9 cellular contexts compared by ENCODE assay signal in the genomic region with DNA sequence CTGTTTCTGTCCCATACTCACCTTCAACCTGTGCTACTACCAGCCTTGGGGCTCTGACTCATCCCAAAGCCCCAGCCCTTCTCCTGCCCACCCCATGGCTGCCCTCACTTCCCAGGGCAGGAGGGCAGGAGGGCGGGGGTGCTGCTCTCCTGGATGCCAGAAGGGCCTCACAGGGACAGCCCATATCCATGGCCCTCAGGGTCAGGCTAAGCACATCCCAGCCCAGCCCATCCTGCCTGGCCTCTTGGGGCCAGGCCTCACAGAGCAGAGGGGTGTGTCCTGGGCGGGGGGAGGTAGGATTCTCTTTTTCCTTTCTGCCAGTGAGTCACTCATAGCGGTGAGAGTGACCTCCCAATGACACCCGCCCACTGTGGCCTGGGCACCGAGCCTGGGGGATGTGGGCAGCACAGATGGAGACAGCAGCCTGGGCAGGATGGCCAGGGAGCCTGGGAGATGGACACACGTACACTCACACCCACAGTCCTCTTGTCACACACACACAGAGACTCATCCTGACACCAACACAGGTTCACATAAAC. TPM values are rescaled to one million over a fixed set of nuclear protein-coding genes. Genes with fewer than 3 reads are reported as not detected.
DNase-seq lines count a peak whose midpoint lies in the region; ATAC-seq, FAIRE-seq and TF ChIP-seq lines count a peak whose summit lies in the region.
"Had no signal": no experiment of that assay in that cellular context is flagged by ENCODE, and none has a peak within 500 bp of the region (broad histone marks: within the 10 kb centered on the region; RNA-seq: fewer than 3 reads in every experiment).

No MANE protein-coding gene starts in this region.

- no peak for TF ChIP-seq RAD21 in SK-N-SH (IDR thresholded peaks at IDR 0.05; ENCODE audit: low read length)

- H3K4me1 ChIP-seq in SK-N-SH (ENCODE audit: control insufficient read depth in 1 of 2, insufficient read depth in 2 of 2, low read depth in 1 of 2, low read length in 1 of 2) = peaks cover 38 to 56% of the 10 kb centered on the region in 2 experiments
- H3K4me1 ChIP-seq in endothelial cell of umbilical vein (ENCODE audit: control insufficient read depth, extremely low read depth, insufficient read depth, low read length) = peaks cover 48% of the 10 kb centered on the region
- H3K4me1 ChIP-seq in psoas muscle = peaks cover 49% of the 10 kb centered on the region
- H3K4me1 ChIP-seq in MM.1S (ENCODE audit: low read length) = peaks cover 27% of the 10 kb centered on the region

- WGBS in SK-N-SH (ENCODE audit: low lambda C conversion rate) = 22% methylated on average over 3 of the region's 6 CpGs
- WGBS in psoas muscle, 3 donors = 32 to 37% (median 36%) methylated on average over 5 to 6 of the region's 6 CpGs

- H3K4me2 ChIP-seq in SK-N-SH = peak overlapping the region; percentile 93
- H3K4me2 ChIP-seq in endothelial cell of umbilical vein (ENCODE audit: insufficient read depth, low read length) = peak overlapping the region; percentile 31
- no peak overlapping the region for H3K4me2 ChIP-seq in MM.1S (ENCODE audit: low read depth, low read length)
- H3K4me2 ChIP-seq: KMS-11 had no signal

- H3K9me3 ChIP-seq in SK-N-SH = no peaks in the 10 kb centered on the region
- no peaks in the 10 kb centered on the region for H3K9me3 ChIP-seq in endothelial cell of umbilical vein (replicated peaks; ENCODE audit: control insufficient read depth, insufficient read depth, low read length)
- no peaks in the 10 kb centered on the region for H3K9me3 ChIP-seq in psoas muscle
- no peaks in the 10 kb centered on the region for H3K9me3 ChIP-seq in MM.1S (replicated peaks; ENCODE audit: insufficient read depth, low read length)

- peaks cover 13 to 26% of the 10 kb centered on the region in 2 experiments for H3K36me3 ChIP-seq in SK-N-SH (replicated peaks in 1 of 2; ENCODE audit: control insufficient read depth in 1 of 2, insufficient read depth in 2 of 2, low read length in 1 of 2)
- peaks cover 0 to 21% of the 10 kb centered on the region in 2 experiments for H3K36me3 ChIP-seq in endothelial cell of umbilical vein (ENCODE audit: control insufficient read depth in 2 of 2, extremely low read depth in 1 of 2, insufficient read depth in 2 of 2, low read length in 2 of 2)
- H3K36me3 ChIP-seq in psoas muscle (ENCODE audit: insufficient read depth in 1 of 2, low read depth in 1 of 2) = peaks cover 0 to 23% of the 10 kb centered on the region in 2 donors
- no peaks in the 10 kb centered on the region for H3K36me3 ChIP-seq in MM.1S (replicated peaks; ENCODE audit: insufficient read depth, low read length)

- H2AFZ ChIP-seq in SK-N-SH (ENCODE audit: low read depth) = no peak overlapping the region
- H2AFZ ChIP-seq in endothelial cell of umbilical vein (ENCODE audit: low read depth, low read length) = no peak overlapping the region
- no peak overlapping the region for H2AFZ ChIP-seq in MM.1S (ENCODE audit: low read length)

- H3K9me2 ChIP-seq in SK-N-SH = no peaks in the 10 kb centered on the region
- no peaks in the 10 kb centered on the region for H3K9me2 ChIP-seq in MM.1S (replicated peaks; ENCODE audit: insufficient read depth, low read length)

- intact Hi-C loops in endothelial cell of umbilical vein (cut with micrococcal nuclease) = no loop called here
- intact Hi-C loops in psoas muscle (cut with DNase I) = no loop called here

- DNase-seq in ELR (ENCODE audit: low read depth) (peak; percentile 93), SK-N-SH (peak; percentile 64), endothelial cell of umbilical vein (ENCODE audit: low read depth, low spot score) (peak; percentile 71), psoas muscle (peak; percentile 83 to 87), MM.1S (no peak), NCI-H1105 (lab: John Stamatoyannopoulos, UW) (no peak), NCI-H446 treated with DMSO at 0.1 percent for 48 hours (lab: John Stamatoyannopoulos, UW) (no peak)

- H4K20me1 ChIP-seq in SK-N-SH (ENCODE audit: insufficient read depth) (peaks cover 21% of the 10 kb centered on the region), endothelial cell of umbilical vein (replicated peaks; ENCODE audit: control insufficient read depth, extremely low read depth, insufficient read depth, low read length) (no peaks in the 10 kb centered on the region), MM.1S (ENCODE audit: insufficient read depth, low read length) (no peaks in the 10 kb centered on the region)

- H3K4me3 ChIP-seq in SK-N-SH (ENCODE audit: low read depth in 2 of 2, low read length in 1 of 2) (peak overlapping the region in 1 of 2 experiments; percentile 85; a peak in 2 of 4 replicates), endothelial cell of umbilical vein (replicated peaks in 1 of 3; ENCODE audit: insufficient read depth in 1 of 3, low read depth in 1 of 3, low read length in 3 of 3) (no peak overlapping the region), psoas muscle (peak overlapping the region; percentile 75), MM.1S (ENCODE audit: low read length) (no peak overlapping the region)

- H3K9ac ChIP-seq in SK-N-SH = peak overlapping the region; percentile 87; the same call in 1 of the 2 replicates
- H3K9ac ChIP-seq in endothelial cell of umbilical vein (replicated peaks; ENCODE audit: extremely low read depth, insufficient read depth, low read length) = no peak overlapping the region
- H3K9ac ChIP-seq in MM.1S (ENCODE audit: low read length) = no peak overlapping the region
- H3K9ac ChIP-seq: KMS-11 had no signal

- BruUV-seq in endothelial cell of umbilical vein (replicated peaks; lab: Mats Ljungman, UMichigan) = no TSS peak

- ATAC-seq in psoas muscle = peak; percentile 18 to 56 (median 42)
- no peak for ATAC-seq in GM18868 (IDR thresholded peaks at IDR 0.05; ENCODE audit: unreplicated experiment)

- H3F3A ChIP-seq in SK-N-SH (replicated peaks; ENCODE audit: insufficient read depth) (peaks cover 30% of the 10 kb centered on the region), MM.1S (ENCODE audit: insufficient read depth, low read length) (peaks cover 30% of the 10 kb centered on the region)

- TF ChIP-seq CTCF in SK-N-SH (IDR thresholded peaks at IDR 0.05) = no peak
- no peak for TF ChIP-seq CTCF in endothelial cell of umbilical vein (IDR thresholded peaks at IDR 0.05; ENCODE audit: extremely low read depth in 1 of 2, insufficient read depth in 1 of 2, low read depth in 1 of 2, low read length in 2 of 2)
- TF ChIP-seq CTCF in psoas muscle (IDR thresholded peaks at IDR 0.05) = no peak
- no peak for TF ChIP-seq CTCF in MM.1S (IDR thresholded peaks at IDR 0.05; ENCODE audit: low read length)

- CTCF ChIA-PET in SK-N-SH (lab: Yijun Ruan, JAX) (interaction anchor here (1.4 to 3.5 kb wide), 4 partner anchors 13 to 38 kb away, joined by 6 to 53 read pairs (median 9); a partner anchor contains a TSS), endothelial cell of umbilical vein (lab: Charles Lee) (interaction anchor here (0.8 to 3.2 kb wide), 4 partner anchors 9 to 16 kb away, joined by 4 to 21 read pairs (median 5); a partner anchor contains a TSS)

- H3K9me1 ChIP-seq in endothelial cell of umbilical vein (replicated peaks; ENCODE audit: control insufficient read depth, extremely low read depth, insufficient read depth, low read length) = no peaks in the 10 kb centered on the region

- dilution Hi-C loops in endothelial cell of umbilical vein (cut with MboI; ENCODE audit: extremely low pct_ligation_motif_present, low sequenced_read_pairs) = no loop called here

- H3K27ac ChIP-seq in SK-N-SH (ENCODE audit: low read depth in 2 of 2, low read length in 1 of 2) (peak overlapping the region; percentile 4 to 97; a peak in 3 of 4 replicates), endothelial cell of umbilical vein (ENCODE audit: insufficient read depth, low read depth, low read length) (peak overlapping the region; percentile 25), psoas muscle (peak overlapping the region; percentile 99), MM.1S (ENCODE audit: low read length) (no peak overlapping the region)
- H3K27ac ChIP-seq: KMS-11 had no signal

- H3K79me2 ChIP-seq in SK-N-SH (ENCODE audit: insufficient read depth) (peaks cover 53% of the 10 kb centered on the region), endothelial cell of umbilical vein (ENCODE audit: control insufficient read depth, insufficient read depth, low read length) (peaks cover 22% of the 10 kb centered on the region), MM.1S (ENCODE audit: low read length) (no peaks in the 10 kb centered on the region)

- TF ChIP-seq EP300 in SK-N-SH (IDR thresholded peaks at IDR 0.05; ENCODE audit: borderline replicate concordance in 1 of 2, low read depth in 1 of 2, low read length in 1 of 2) = peak in 1 of 2 experiments; percentile 63; a peak in 1 of 4 replicates

- POLR2A ChIA-PET in SK-N-SH (lab: Yijun Ruan, JAX) (interaction anchor here (1.0 kb wide), 1 partner anchor 17 kb away, joined by 3 read pairs; a partner anchor contains a TSS), endothelial cell of umbilical vein (lab: Charles Lee) (no interaction called here)

- TF ChIP-seq POLR2A in endothelial cell of umbilical vein (IDR thresholded peaks at IDR 0.05; ENCODE audit: low read depth, low read length) = no peak

- FAIRE-seq in endothelial cell of umbilical vein (lab: Jason Lieb, UNC) = peak; percentile 78

- no peaks in the 10 kb centered on the region for H3K27me3 ChIP-seq in SK-N-SH (ENCODE audit: insufficient read depth)
- H3K27me3 ChIP-seq in endothelial cell of umbilical vein (ENCODE audit: control insufficient read depth in 2 of 2, insufficient read depth in 2 of 2, low read length in 2 of 2) = no peaks in the 10 kb centered on the region
- H3K27me3 ChIP-seq in psoas muscle (ENCODE audit: insufficient read depth in 3 of 3, low read length in 2 of 3) = no peaks in the 10 kb centered on the region
- no peaks in the 10 kb centered on the region for H3K27me3 ChIP-seq in MM.1S (replicated peaks; ENCODE audit: insufficient read depth, low read length)

RNA-seq across cellular contexts. Expression of a gene that starts 2.4 kb away (rescaled TPM):
- polyA plus RNA-seq in SK-N-SH (2012; rRNA removed) = 92.1 and 167 TPM in 2 replicates
- polyA plus RNA-seq in SK-N-SH (2012; cell fraction: cytosol; rRNA removed) = 62.4 and 112 TPM in 2 replicates
- 691 and 1,438 TPM in 2 replicates for polyA plus RNA-seq in SK-N-SH (2012; cell fraction: nucleus; rRNA removed)
- 120 and 121 TPM in 2 replicates for total RNA-seq in endothelial cell of umbilical vein
- polyA plus RNA-seq in endothelial cell of umbilical vein = 209 and 225 TPM in 2 replicates
- 92.6 and 135 TPM in 2 replicates for polyA plus RNA-seq in endothelial cell of umbilical vein (2011; cell fraction: cytosol; rRNA removed)
- 799 and 904 TPM in 2 replicates for polyA plus RNA-seq in endothelial cell of umbilical vein (2011; cell fraction: nucleus; rRNA removed)
- 108 and 232 TPM in 2 replicates for polyA plus RNA-seq in endothelial cell of umbilical vein (2012)
- 44.1 and 70.6 TPM in 2 replicates for polyA minus RNA-seq in endothelial cell of umbilical vein
- polyA minus RNA-seq in endothelial cell of umbilical vein (2011; cell fraction: cytosol; rRNA and poly(A)+ RNA removed) = 8.5 TPM
- 104 and 152 TPM in 2 replicates for polyA minus RNA-seq in endothelial cell of umbilical vein (2011; cell fraction: nucleus; rRNA and poly(A)+ RNA removed)
- total RNA-seq in psoas muscle = 10 to 100 TPM; 27.9 to 82.3 (median 51.4) TPM
- 10 to 100 TPM; 12.7 to 19.2 (median 17.2) TPM for polyA plus RNA-seq in psoas muscle

RNA-seq across cellular contexts. Expression of a gene that starts 14.5 kb away (rescaled TPM):
- 62.5 and 78.1 TPM in 2 replicates for polyA plus RNA-seq in SK-N-SH (2012; rRNA removed)
- 32.6 and 44.8 TPM in 2 replicates for polyA plus RNA-seq in SK-N-SH (2012; cell fraction: cytosol; rRNA removed)
- polyA plus RNA-seq in SK-N-SH (2012; cell fraction: nucleus; rRNA removed) = 76.5 and 92.5 TPM in 2 replicates
- 40.8 and 46.9 TPM in 2 replicates for total RNA-seq in endothelial cell of umbilical vein
- polyA plus RNA-seq in endothelial cell of umbilical vein = 96.2 and 96.7 TPM in 2 replicates
- polyA plus RNA-seq in endothelial cell of umbilical vein (2011; cell fraction: cytosol; rRNA removed) = 73.6 and 74.5 TPM in 2 replicates
- 50.6 TPM in 2 replicates for polyA plus RNA-seq in endothelial cell of umbilical vein (2011; cell fraction: nucleus; rRNA removed)
- polyA plus RNA-seq in endothelial cell of umbilical vein (2012) = 93.2 and 99.8 TPM in 2 replicates
- 11.3 and 14.6 TPM in 2 replicates for polyA minus RNA-seq in endothelial cell of umbilical vein
- 27.7 TPM for polyA minus RNA-seq in endothelial cell of umbilical vein (2011; cell fraction: cytosol; rRNA and poly(A)+ RNA removed)
- 14.4 and 33.5 TPM in 2 replicates for polyA minus RNA-seq in endothelial cell of umbilical vein (2011; cell fraction: nucleus; rRNA and poly(A)+ RNA removed)
- total RNA-seq in psoas muscle = 10 to 100 TPM; 31.6 to 43.5 (median 38.0) TPM
- 100 to 1,000 TPM in 1 of 3 donors, 10 to 100 TPM in 2; 58.8 to 118 (median 94.2) TPM for polyA plus RNA-seq in psoas muscle

RNA-seq across cellular contexts. Expression of a gene that starts 16.6 kb away (rescaled TPM):
- 61.3 and 65.3 TPM in 2 replicates for polyA plus RNA-seq in SK-N-SH (2012; rRNA removed)
- polyA plus RNA-seq in SK-N-SH (2012; cell fraction: cytosol; rRNA removed) = 19.9 and 37.5 TPM in 2 replicates
- polyA plus RNA-seq in SK-N-SH (2012; cell fraction: nucleus; rRNA removed) = 38.7 and 41.4 TPM in 2 replicates
- 63.1 and 63.8 TPM in 2 replicates for total RNA-seq in endothelial cell of umbilical vein
- polyA plus RNA-seq in endothelial cell of umbilical vein = 153 and 193 TPM in 2 replicates
- polyA plus RNA-seq in endothelial cell of umbilical vein (2011; cell fraction: cytosol; rRNA removed) = 57.2 and 80.4 TPM in 2 replicates
- 31.0 and 31.4 TPM in 2 replicates for polyA plus RNA-seq in endothelial cell of umbilical vein (2011; cell fraction: nucleus; rRNA removed)
- 44.3 and 64.1 TPM in 2 replicates for polyA plus RNA-seq in endothelial cell of umbilical vein (2012)
- polyA minus RNA-seq in endothelial cell of umbilical vein = 30.8 and 35.3 TPM in 2 replicates
- polyA minus RNA-seq in endothelial cell of umbilical vein (2011; cell fraction: cytosol; rRNA and poly(A)+ RNA removed) = 10.7 TPM
- 15.6 and 20.3 TPM in 2 replicates for polyA minus RNA-seq in endothelial cell of umbilical vein (2011; cell fraction: nucleus; rRNA and poly(A)+ RNA removed)
- total RNA-seq in psoas muscle = 100 to 1,000 TPM in 1 of 4 donors, 10 to 100 TPM in 3; 59.0 to 110 (median 66.9) TPM
- 100 to 1,000 TPM in 1 of 3 donors, 10 to 100 TPM in 2; 66.9 to 112 (median 67.4) TPM for polyA plus RNA-seq in psoas muscle

RNA-seq across cellular contexts. Expression of a gene that starts 20.1 kb away (rescaled TPM):
- polyA plus RNA-seq in SK-N-SH (2012; rRNA removed) (35.1 and 48.7 TPM in 2 replicates), endothelial cell of umbilical vein (12.7 and 18.5 TPM in 2 replicates), psoas muscle (100 to 1,000 TPM; 114 to 177 (median 170) TPM)
- 17.6 and 25.5 TPM in 2 replicates for polyA plus RNA-seq in SK-N-SH (2012; cell fraction: cytosol; rRNA removed)
- polyA plus RNA-seq in SK-N-SH (2012; cell fraction: nucleus; rRNA removed) = 163 and 263 TPM in 2 replicates
- total RNA-seq in endothelial cell of umbilical vein (18.8 and 19.7 TPM in 2 replicates), psoas muscle (100 to 1,000 TPM; 208 to 345 (median 282) TPM)
- polyA plus RNA-seq in endothelial cell of umbilical vein (2011; cell fraction: cytosol; rRNA removed) = 7.1 and 11.1 TPM in 2 replicates
- 29.6 and 32.5 TPM in 2 replicates for polyA plus RNA-seq in endothelial cell of umbilical vein (2011; cell fraction: nucleus; rRNA removed)
- polyA plus RNA-seq in endothelial cell of umbilical vein (2012) = 14.2 and 20.1 TPM in 2 replicates
- 8.6 and 12.0 TPM in 2 replicates for polyA minus RNA-seq in endothelial cell of umbilical vein
- 64.3 TPM for polyA minus RNA-seq in endothelial cell of umbilical vein (2011; cell fraction: cytosol; rRNA and poly(A)+ RNA removed)
- polyA minus RNA-seq in endothelial cell of umbilical vein (2011; cell fraction: nucleus; rRNA and poly(A)+ RNA removed) = 7.8 and 11.2 TPM in 2 replicates

RNA-seq across cellular contexts. Expression of a gene that starts 30.9 kb away (rescaled TPM):
- 76.7 and 79.9 TPM in 2 replicates for polyA plus RNA-seq in SK-N-SH (2012; rRNA removed)
- polyA plus RNA-seq in SK-N-SH (2012; cell fraction: cytosol; rRNA removed) = 26.2 and 41.7 TPM in 2 replicates
- polyA plus RNA-seq in SK-N-SH (2012; cell fraction: nucleus; rRNA removed) = 115 and 159 TPM in 2 replicates
- 88.2 and 88.7 TPM in 2 replicates for total RNA-seq in endothelial cell of umbilical vein
- 126 and 153 TPM in 2 replicates for polyA plus RNA-seq in endothelial cell of umbilical vein
- 95.1 and 111 TPM in 2 replicates for polyA plus RNA-seq in endothelial cell of umbilical vein (2011; cell fraction: cytosol; rRNA removed)
- 143 and 176 TPM in 2 replicates for polyA plus RNA-seq in endothelial cell of umbilical vein (2011; cell fraction: nucleus; rRNA removed)
- 53.3 and 68.2 TPM in 2 replicates for polyA plus RNA-seq in endothelial cell of umbilical vein (2012)
- 50.9 and 74.3 TPM in 2 replicates for polyA minus RNA-seq in endothelial cell of umbilical vein
- 57.2 TPM for polyA minus RNA-seq in endothelial cell of umbilical vein (2011; cell fraction: cytosol; rRNA and poly(A)+ RNA removed)
- polyA minus RNA-seq in endothelial cell of umbilical vein (2011; cell fraction: nucleus; rRNA and poly(A)+ RNA removed) = 38.2 and 51.4 TPM in 2 replicates
- 100 to 1,000 TPM in 1 of 4 donors, 10 to 100 TPM in 3; 77.8 to 106 (median 92.6) TPM for total RNA-seq in psoas muscle
- polyA plus RNA-seq in psoas muscle = 10 to 100 TPM; 66.9 to 87.4 (median 79.4) TPM

Comparison
In these comparisons a context has a peak if more than half of its experiments do, and no peak if none do; other contexts are left out.
1. DNase-seq: peak in ELR (single experiment), SK-N-SH (single experiment), endothelial cell of umbilical vein (single experiment) and psoas muscle (2 of 2); none in MM.1S (single experiment), NCI-H1105 (single experiment) and NCI-H446 treated with DMSO at 0.1 percent for 48 hours (single experiment).